In genomic region chr6:79249136-79249535, GRCh38 we compare ENCODE assay signal across 2 cellular contexts.
A peak's percentile ranks its signal among the peaks of the same experiment; 100 is the strongest.
TF ChIP-seq lines count a peak whose summit lies in the region.

No MANE protein-coding gene starts in this region.

TF ChIP-seq in HepG2, 621 proteins besides CTCF, POLR2A, EP300 and RAD21:
- TF ChIP-seq ETV5 (CRISPR knock-in tag; IDR thresholded peaks at IDR 0.05; ENCODE audit: borderline replicate concordance) = no peak
- no peak for TF ChIP-seq TFDP1 (CRISPR knock-in tag; IDR thresholded peaks at IDR 0.05; ENCODE audit: borderline replicate concordance)
- TF ChIP-seq MAF1 (CRISPR knock-in tag; IDR thresholded peaks at IDR 0.05; ENCODE audit: borderline replicate concordance) = no peak
- TF ChIP-seq MAFK (conservative IDR thresholded peaks at IDR 0.05 in 1 of 2, IDR thresholded peaks at IDR 0.05 in 1 of 2; ENCODE audit: low read length in 2 of 2) = peak; percentile 87 to 88
- TF ChIP-seq MAFF (IDR thresholded peaks at IDR 0.05; ENCODE audit: low read depth, low read length) = peak; percentile 87

TF ChIP-seq in GM12878, 131 proteins besides CTCF, POLR2A, EP300 and RAD21:
- TF ChIP-seq PRDM15 (CRISPR knock-in tag; IDR thresholded peaks at IDR 0.05) (no peak), IRF4 (IDR thresholded peaks at IDR 0.05; ENCODE audit: low read depth, low read length) (no peak), ZNF622 (IDR thresholded peaks at IDR 0.05) (no peak), STAT3 (IDR thresholded peaks at IDR 0.05; ENCODE audit: low read depth, low read length) (no peak), POU2F2 (IDR thresholded peaks at IDR 0.05; ENCODE audit: borderline replicate concordance, low read depth, low read length) (no peak), MTA2 (IDR thresholded peaks at IDR 0.05; ENCODE audit: low read depth) (no peak), ZBTB11 (CRISPR knock-in tag; IDR thresholded peaks at IDR 0.05) (no peak), SMC3 (IDR thresholded peaks at IDR 0.05; ENCODE audit: borderline replicate concordance, low read length) (no peak), NR2F1 (conservative IDR thresholded peaks at IDR 0.05) (no peak), MYB (IDR thresholded peaks at IDR 0.05; ENCODE audit: borderline replicate concordance, low read depth, low read length) (no peak)
